In the genomic region with DNA sequence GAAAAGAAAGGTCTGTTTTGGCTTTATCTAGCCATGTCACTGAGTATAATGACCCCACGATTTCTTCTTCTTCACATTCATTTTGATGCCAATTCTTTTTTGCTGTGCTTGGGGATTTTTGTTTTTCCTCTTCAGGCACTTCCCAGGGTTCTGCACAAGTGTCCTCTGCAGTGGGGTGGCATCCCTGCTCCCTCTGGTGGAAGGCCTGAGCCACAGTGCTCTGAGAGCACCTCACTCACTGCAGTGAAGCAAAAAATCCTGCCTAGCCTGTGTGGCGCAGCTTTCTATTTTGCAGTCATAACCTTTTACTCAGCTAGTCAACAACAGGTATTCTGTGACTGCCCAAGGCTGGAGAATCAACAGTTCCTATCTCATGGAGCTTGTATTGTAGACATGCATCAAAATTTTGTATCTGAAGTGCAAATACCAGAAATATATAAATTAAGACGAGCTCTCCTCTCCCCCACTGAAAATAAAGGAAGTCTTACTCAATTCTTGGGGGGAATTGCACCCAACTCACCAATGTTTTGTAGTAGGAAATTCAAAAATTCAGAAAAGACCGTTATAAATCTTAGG, we compare ENCODE assay signal across 9 cellular contexts.
DNase-seq lines count a peak whose midpoint lies in the region; ATAC-seq, FAIRE-seq and TF ChIP-seq lines count a peak whose summit lies in the region.
"Had no signal": no experiment of that assay in that cellular context is flagged by ENCODE, and none has a peak within 500 bp of the region (broad histone marks: within the 10 kb centered on the region; RNA-seq: fewer than 3 reads in every experiment).

No MANE protein-coding gene starts in this region.

- no peak for FAIRE-seq in small intestine (lab: Jason Lieb, UNC)

- no peak overlapping the region for H3K27ac Mint-ChIP-seq in activated T-cell treated with anti-CD3 and anti-CD28 coated beads, Interleukin-2, amount 50 U/mL, for 24 hours
- H3K27ac Mint-ChIP-seq: activated naive CD8-positive, alpha-beta T cell had no signal

- no peaks in the 10 kb centered on the region for H3K9me3 Mint-ChIP-seq in activated T-cell treated with anti-CD3 and anti-CD28 coated beads, Interleukin-2, amount 50 U/mL, for 24 hours

- H3K36me3 ChIP-seq in ascending aorta (no peaks in the 10 kb centered on the region), small intestine (ENCODE audit: control insufficient read depth in 2 of 2, insufficient read depth in 2 of 2, low read length in 2 of 2) (no peaks in the 10 kb centered on the region)

- H3K9me3 ChIP-seq in ascending aorta = no peaks in the 10 kb centered on the region
- no peaks in the 10 kb centered on the region for H3K9me3 ChIP-seq in small intestine (ENCODE audit: control insufficient read depth, low read depth)

- H3K4me1 Mint-ChIP-seq in activated T-cell treated with anti-CD3 and anti-CD28 coated beads, Interleukin-2, amount 50 U/mL, for 24 hours (ENCODE audit: low read depth) = no peaks in the 10 kb centered on the region

- peaks cover 0 to 16% of the 10 kb centered on the region in 2 donors for H3K4me1 ChIP-seq in ascending aorta
- H3K4me1 ChIP-seq in small intestine (ENCODE audit: control insufficient read depth in 2 of 2, insufficient read depth in 1 of 2, low read depth in 1 of 2, low read length in 1 of 2) = no peaks in the 10 kb centered on the region

- no peak for ATAC-seq in GM21723 (IDR thresholded peaks at IDR 0.05; ENCODE audit: unreplicated experiment)

- intact Hi-C loops in ascending aorta (cut with DNase I) = loop anchor here (1.0 to 10.0 kb wide), 5 partner anchors 48 to 827 kb away; a partner anchor contains a TSS

- no peaks in the 10 kb centered on the region for H3K36me3 Mint-ChIP-seq in activated T-cell treated with anti-CD3 and anti-CD28 coated beads, Interleukin-2, amount 50 U/mL, for 24 hours (ENCODE audit: low read depth)
- H3K36me3 Mint-ChIP-seq: activated naive CD8-positive, alpha-beta T cell had no signal

- no peaks in the 10 kb centered on the region for H3K27me3 ChIP-seq in ascending aorta
- no peaks in the 10 kb centered on the region for H3K27me3 ChIP-seq in small intestine (ENCODE audit: control insufficient read depth in 2 of 2, insufficient read depth in 2 of 2, low read length in 2 of 2)

- peak; percentile 62 to 73 (median 69) for TF ChIP-seq CTCF in ascending aorta (IDR thresholded peaks at IDR 0.05)

- peaks cover 13% of the 10 kb centered on the region for H3K27me3 Mint-ChIP-seq in activated T-cell treated with anti-CD3 and anti-CD28 coated beads, Interleukin-2, amount 50 U/mL, for 24 hours

- H3K4me3 Mint-ChIP-seq in activated T-cell treated with anti-CD3 and anti-CD28 coated beads, Interleukin-2, amount 50 U/mL, for 24 hours = no peak overlapping the region
- H3K4me3 Mint-ChIP-seq: activated naive CD8-positive, alpha-beta T cell had no signal

- peak; percentile 3 for DNase-seq in activated T-cell treated with anti-CD3 and anti-CD28 coated beads for 48 hours (ENCODE audit: low read depth)
- no peak for DNase-seq in activated T-cell treated with anti-CD3 and anti-CD28 coated beads, Interleukin-2, amount 50 U/mL, for 24 hours
- peak; percentile 35 for DNase-seq in NCI-H2171 (lab: John Stamatoyannopoulos, UW)
- peak in 1 of 2 donors; percentile 79 for DNase-seq in ascending aorta (ENCODE audit: low spot score in 2 of 2)
- peak; percentile 45 for DNase-seq in iPS-NIHi11 (ENCODE audit: low spot score)
- DNase-seq in small intestine = peak; percentile 24
- DNase-seq in stimulated activated naive CD4-positive, alpha-beta T cell (lab: John Stamatoyannopoulos, UW) = no peak

- H3K27ac ChIP-seq in ascending aorta (peak overlapping the region; percentile 17 to 72), small intestine (ENCODE audit: low read depth in 1 of 2, low read length in 1 of 2) (no peak overlapping the region)

- H3K4me3 ChIP-seq in ascending aorta (peak overlapping the region in 1 of 2 donors; percentile 5), small intestine (ENCODE audit: low read depth in 1 of 2, low read length in 2 of 2) (no peak overlapping the region)

- 44 to 50% (median 44%) methylated on average over 4 of the region's 4 CpGs for WGBS in small intestine, 3 donors

Comparison
In these comparisons a context has a peak if more than half of its experiments do, and no peak if none do; other contexts are left out.
1. DNase-seq: peak in activated T-cell treated with anti-CD3 and anti-CD28 coated beads for 48 hours (single experiment), NCI-H2171 (single experiment), iPS-NIHi11 (single experiment) and small intestine (single experiment); none in activated T-cell treated with anti-CD3 and anti-CD28 coated beads, Interleukin-2, amount 50 U/mL, for 24 hours (single experiment) and stimulated activated naive CD4-positive, alpha-beta T cell (0 of 6).
2. H3K27ac ChIP-seq: peak in ascending aorta (2 of 2); none in small intestine (0 of 2).